35 cellular contexts compared by ENCODE assay signal in the genomic region with DNA sequence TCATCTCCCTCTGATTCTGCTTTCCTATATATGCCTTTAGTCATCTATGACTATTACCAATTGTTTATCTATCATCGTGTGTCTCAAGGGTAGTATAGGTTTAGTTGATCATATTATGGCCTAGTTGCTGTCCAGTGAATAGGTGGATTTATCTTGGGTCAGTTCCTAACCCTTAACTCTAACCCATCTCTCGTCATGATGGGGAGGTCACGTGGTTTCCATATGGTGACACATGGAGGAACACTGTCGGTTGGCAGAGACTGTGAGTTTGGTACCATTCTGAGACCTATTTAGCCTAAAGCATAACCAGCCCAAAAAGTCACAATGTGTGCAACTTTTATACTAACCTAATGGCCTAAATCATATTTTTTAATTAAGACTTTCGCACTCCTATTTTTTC.
"Had no signal": no experiment of that assay in that cellular context is flagged by ENCODE, and none has a peak within 500 bp of the region (broad histone marks: within the 10 kb centered on the region; RNA-seq: fewer than 3 reads in every experiment).

No MANE protein-coding gene starts in this region.

- H3K4me3 ChIP-seq: MG63 had no signal

- H3K36me3 ChIP-seq: MG63 had no signal

- H3K27me3 ChIP-seq: MG63 had no signal

- H3K9me3 ChIP-seq: MG63 had no signal

- DNase-seq: MG63, MM.1S, MV-4-11, NCI-H1048, NCI-H1092, NCI-H1092 treated with DMSO at 0.1 percent for 48 hours, NCI-H1105, NCI-H1105 treated with DMSO at 0.1 percent for 48 hours, NCI-H1417, NCI-H1417 treated with DMSO at 0.1 percent for 48 hours, NCI-H1436, NCI-H1436 treated with DMSO at 0.1 percent for 48 hours, NCI-H146, NCI-H1694, NCI-H1694 treated with DMSO at 0.1 percent for 48 hours, NCI-H187, NCI-H187 treated with DMSO at 0.1 percent for 48 hours, NCI-H1930, NCI-H2029, NCI-H2029 treated with DMSO at 0.1 percent for 48 hours, NCI-H2081, NCI-H2081 treated with DMSO at 0.1 percent for 48 hours, NCI-H2107, NCI-H2171 treated with DMSO at 0.1 percent for 48 hours, NCI-H2227 treated with DMSO at 0.1 percent for 48 hours, NCI-H226, NCI-H345, NCI-H446, NCI-H446 treated with DMSO at 0.1 percent for 48 hours, NCI-H510A, NCI-H510A treated with DMSO at 0.1 percent for 48 hours, NCI-H524, NCI-H524 treated with DMSO at 0.1 percent for 48 hours, NCI-H526, NCI-H526 treated with DMSO at 0.1 percent for 48 hours had no signal
